ENCODE assay signal across 1 cellular context in genomic region chr17:58375811-58376210, GRCh38.
TF ChIP-seq lines count a peak whose summit lies in the region.

No MANE protein-coding gene starts in this region.

TF ChIP-seq in H1, 55 proteins besides CTCF, POLR2A, EP300 and RAD21 (continued from another document):
- no peak for TF ChIP-seq TBP (IDR thresholded peaks at IDR 0.05; ENCODE audit: low read depth, low read length)
- no peak for TF ChIP-seq MAX (IDR thresholded peaks at IDR 0.05)
- TF ChIP-seq EGR1 (IDR thresholded peaks at IDR 0.05; ENCODE audit: borderline replicate concordance, low read depth, low read length): no peak
- TF ChIP-seq RNF2 (IDR thresholded peaks at IDR 0.05; ENCODE audit: borderline replicate concordance, low read depth, low read length, missing control alignments, poor library complexity, severe bottlenecking): no peak
- TF ChIP-seq SIX5 (IDR thresholded peaks at IDR 0.05; ENCODE audit: low read depth, low read length): no peak
